Comparison of ENCODE assay signal across 18 cellular contexts in the genomic region with DNA sequence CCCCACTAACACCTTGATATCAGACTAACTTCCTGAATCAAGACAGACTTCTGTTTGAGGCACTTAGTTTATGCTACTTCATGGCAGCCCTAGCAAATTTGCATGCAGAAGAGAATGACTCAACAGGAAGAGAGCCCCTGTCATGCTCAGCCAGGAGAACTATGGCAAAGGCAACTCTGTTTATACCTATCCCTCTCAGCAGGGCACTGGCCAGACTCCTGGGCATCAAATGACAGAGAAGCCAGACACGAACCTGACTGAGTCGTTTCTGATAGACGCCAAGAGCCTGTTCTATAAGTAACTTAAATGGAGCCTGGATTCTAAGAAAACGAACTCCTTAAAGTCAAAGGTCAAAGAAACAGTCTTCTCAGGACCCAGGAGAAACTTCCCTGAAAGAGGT. TPM values are rescaled to one million over a fixed set of nuclear protein-coding genes. Genes with fewer than 3 reads are reported as not detected.
DNase-seq lines count a peak whose midpoint lies in the region; ATAC-seq, FAIRE-seq and TF ChIP-seq lines count a peak whose summit lies in the region.
"Had no signal": no experiment of that assay in that cellular context is flagged by ENCODE, and none has a peak within 500 bp of the region (broad histone marks: within the 10 kb centered on the region; RNA-seq: fewer than 3 reads in every experiment).

No MANE protein-coding gene starts in this region.

- peaks cover 2% of the 10 kb centered on the region for H3K27me3 ChIP-seq in bronchial epithelial cell (ENCODE audit: control insufficient read depth, insufficient read depth, low read length)
- H3K27me3 ChIP-seq in psoas muscle (ENCODE audit: insufficient read depth in 3 of 3, low read length in 2 of 3), result no peaks in the 10 kb centered on the region
- H3K27me3 ChIP-seq: thyroid gland had no signal

- peaks cover 9% of the 10 kb centered on the region for H3K4me1 ChIP-seq in psoas muscle
- H3K4me1 ChIP-seq: A549, thyroid gland had no signal

- peak; percentile 42 for DNase-seq in NCI-H2107 (lab: John Stamatoyannopoulos, UW)
- DNase-seq in NCI-H2107 treated with DMSO at 0.1 percent for 48 hours (lab: John Stamatoyannopoulos, UW; ENCODE audit: unreplicated experiment), result no peak
- DNase-seq in NAMALWA (ENCODE audit: low spot score), result peak; percentile 0
- peak; percentile 60 for DNase-seq in bronchial epithelial cell (ENCODE audit: low read depth)
- no peak for DNase-seq in psoas muscle
- DNase-seq in activated CD4-positive, alpha-beta T cell treated with anti-CD3 and anti-CD28 coated beads, Interleukin-2, amount 50 U/mL, for 1 hour, result no peak
- no peak for DNase-seq in NK-92 (lab: John Stamatoyannopoulos, UW; ENCODE audit: unreplicated experiment)
- DNase-seq: activated CD4-positive, alpha-beta T cell treated with anti-CD3 and anti-CD28 coated beads, Interleukin-2, amount 10 ng/mL, durations not matched to agents 24 days and 14 days; activated naive CD4-positive, alpha-beta T cell; DMS79 treated with DMSO at 0.1 percent for 48 hours; kidney; NCI-H524 treated with DMSO at 0.1 percent for 48 hours; thyroid gland had no signal

- H3K27ac ChIP-seq in psoas muscle, result peak overlapping the region; percentile 3
- H3K27ac ChIP-seq: A549, thyroid gland had no signal

- no peak for FAIRE-seq in bronchial epithelial cell (lab: Jason Lieb, UNC)
- FAIRE-seq: A549, GM18507, kidney had no signal

- ATAC-seq in psoas muscle (peak; percentile 61 to 84 (median 78)), GM21723 (IDR thresholded peaks at IDR 0.05; ENCODE audit: unreplicated experiment) (no peak)
- ATAC-seq: A549, sciatic nerve had no signal

- H3K9me3 ChIP-seq in psoas muscle, result no peaks in the 10 kb centered on the region
- H3K9me3 ChIP-seq: A549, thyroid gland had no signal

- intact Hi-C loops in psoas muscle (cut with DNase I), result no loop called here

- 21 to 39% (median 30%) methylated on average over 4 of the region's 4 CpGs for WGBS in psoas muscle, 3 donors

- H3K4me3 ChIP-seq in bronchial epithelial cell (ENCODE audit: low read depth, low read length), result no peak overlapping the region
- H3K4me3 ChIP-seq in psoas muscle, result no peak overlapping the region
- H3K4me3 ChIP-seq: A549, thyroid gland had no signal

- no peak for TF ChIP-seq CTCF in bronchial epithelial cell (IDR thresholded peaks at IDR 0.05; ENCODE audit: insufficient read depth, low read length, severe bottlenecking)
- no peak for TF ChIP-seq CTCF in psoas muscle (IDR thresholded peaks at IDR 0.05)

- no peaks in the 10 kb centered on the region for H3K36me3 ChIP-seq in bronchial epithelial cell (ENCODE audit: control insufficient read depth, insufficient read depth, low read length)
- H3K36me3 ChIP-seq in psoas muscle (ENCODE audit: insufficient read depth in 1 of 2, low read depth in 1 of 2), result no peaks in the 10 kb centered on the region
- H3K36me3 ChIP-seq: thyroid gland had no signal

RNA-seq across cellular contexts. Expression of gene UNC5B, which starts 50.9 kb away (rescaled TPM):
- 36.6 and 62.5 TPM in 2 replicates for total RNA-seq in bronchial epithelial cell
- 1 to 10 TPM; 1.1 to 5.7 (median 2.5) TPM for total RNA-seq in psoas muscle
- 1 to 10 TPM in 2 of 3 donors, under 1 TPM in 1; 0.65 to 1.3 (median 1.1) TPM for polyA plus RNA-seq in psoas muscle
- total RNA-seq: naive thymus-derived CD8-positive, alpha-beta T cell had no signal

Comparison
In these comparisons a context has a peak if more than half of its experiments do, and no peak if none do; other contexts are left out.
1. DNase-seq: peak in NCI-H2107 (single experiment), NAMALWA (single experiment) and bronchial epithelial cell (single experiment); none in NCI-H2107 treated with DMSO at 0.1 percent for 48 hours (single experiment), psoas muscle (0 of 2), activated CD4-positive, alpha-beta T cell treated with anti-CD3 and anti-CD28 coated beads, Interleukin-2, amount 50 U/mL, for 1 hour (single experiment) and NK-92 (single experiment).